9 cellular contexts compared by ENCODE assay signal in genomic region chr4:2806392-2807355, GRCh38. TPM values are rescaled to one million over a fixed set of nuclear protein-coding genes. Genes with fewer than 3 reads are reported as not detected.
DNase-seq lines count a peak whose midpoint lies in the region; ATAC-seq, FAIRE-seq and TF ChIP-seq lines count a peak whose summit lies in the region.
"Had no signal": no experiment of that assay in that cellular context is flagged by ENCODE, and none has a peak within 500 bp of the region (broad histone marks: within the 10 kb centered on the region; RNA-seq: fewer than 3 reads in every experiment).

No MANE protein-coding gene starts in this region.

- peaks cover 2% of the 10 kb centered on the region for H3F3A ChIP-seq in neural progenitor cell (ENCODE audit: low read depth)

- no peaks in the 10 kb centered on the region for H3K36me3 Mint-ChIP-seq in neural progenitor cell

- H3K79me2 ChIP-seq in OCI-LY3 (ENCODE audit: low read length) (peaks cover 3% of the 10 kb centered on the region; the same call in 1 of the 2 replicates), neural progenitor cell (ENCODE audit: low read depth) (no peaks in the 10 kb centered on the region)

- peaks cover 25% of the 10 kb centered on the region for H3K4me1 ChIP-seq in OCI-LY3 (ENCODE audit: low read length)
- H3K4me1 ChIP-seq in neural progenitor cell: peaks cover 19% of the 10 kb centered on the region

- DNase-seq in AG08395 (ENCODE audit: low spot score) (peak; percentile 69), fibroblast of pulmonary artery (ENCODE audit: low read depth) (peak; percentile 55), neural progenitor cell (ENCODE audit: low spot score) (no peak), cortex of kidney (lab: John Stamatoyannopoulos, UW) (no peak), MV-4-11 (lab: John Stamatoyannopoulos, UW) (no peak), GM12892 (ENCODE audit: insufficient read length) (no peak)
- DNase-seq: SHP77 treated with DMSO at 0.1 percent for 48 hours had no signal

- H3K4me3 Mint-ChIP-seq in neural progenitor cell: peak overlapping the region; percentile 14

- no peak overlapping the region for H2AFZ ChIP-seq in OCI-LY3 (ENCODE audit: low read depth, low read length)
- no peak overlapping the region for H2AFZ ChIP-seq in neural progenitor cell (replicated peaks)

- H3K4me3 ChIP-seq in OCI-LY3 (ENCODE audit: low read length) (no peak overlapping the region), fibroblast of pulmonary artery (replicated peaks; ENCODE audit: low read depth, low read length) (no peak overlapping the region), neural progenitor cell (no peak overlapping the region)

- peaks cover 9% of the 10 kb centered on the region for H3K27me3 Mint-ChIP-seq in neural progenitor cell (ENCODE audit: insufficient read depth, low read depth)

- no peak overlapping the region for H3K4me2 ChIP-seq in OCI-LY3 (ENCODE audit: low read length)
- H3K4me2 ChIP-seq in neural progenitor cell: no peak overlapping the region

- H3K27ac Mint-ChIP-seq in neural progenitor cell: peak overlapping the region; percentile 84

- ATAC-seq in GM18861 (IDR thresholded peaks at IDR 0.05; ENCODE audit: unreplicated experiment): no peak

- H3K27me3 ChIP-seq in OCI-LY3 (ENCODE audit: low read depth, low read length): no peaks in the 10 kb centered on the region
- no peaks in the 10 kb centered on the region for H3K27me3 ChIP-seq in neural progenitor cell

- no peak overlapping the region for H3K27ac ChIP-seq in OCI-LY3 (ENCODE audit: low read length)
- no peak overlapping the region for H3K27ac ChIP-seq in neural progenitor cell

- H4K20me1 ChIP-seq in OCI-LY3 (ENCODE audit: insufficient read depth, low read length) (no peaks in the 10 kb centered on the region), neural progenitor cell (ENCODE audit: low read depth) (no peaks in the 10 kb centered on the region)

- H3K9me3 ChIP-seq in OCI-LY3 (ENCODE audit: insufficient read depth, low read length) (no peaks in the 10 kb centered on the region), neural progenitor cell (ENCODE audit: low read depth) (no peaks in the 10 kb centered on the region)

- peaks cover 33% of the 10 kb centered on the region for H3K4me1 Mint-ChIP-seq in neural progenitor cell

- no peak for TF ChIP-seq POLR2A in GM12892 (IDR thresholded peaks at IDR 0.05; ENCODE audit: low read depth, low read length)

- H3K9me3 Mint-ChIP-seq in neural progenitor cell: no peaks in the 10 kb centered on the region

- FAIRE-seq in GM12892 (lab: Jason Lieb, UNC): no peak

- no peaks in the 10 kb centered on the region for H3K36me3 ChIP-seq in OCI-LY3 (replicated peaks; ENCODE audit: low read depth, low read length)
- H3K36me3 ChIP-seq in neural progenitor cell: no peaks in the 10 kb centered on the region

- TF ChIP-seq CTCF in OCI-LY3 (IDR thresholded peaks at IDR 0.05; ENCODE audit: low read depth, low read length) (no peak), fibroblast of pulmonary artery (IDR thresholded peaks at IDR 0.05; ENCODE audit: low read length, missing control alignments) (no peak), neural progenitor cell (IDR thresholded peaks at IDR 0.05) (no peak)

- H3K9ac ChIP-seq in OCI-LY3 (ENCODE audit: low read length) (peak overlapping the region; percentile 24; the same call in 1 of the 2 replicates), neural progenitor cell (no peak overlapping the region)

RNA-seq across cellular contexts. Expression of gene SH3BP2, which starts 13.8 kb away (rescaled TPM):
- 11.8 and 30.8 TPM in 2 replicates for total RNA-seq in neural progenitor cell (ENCODE audit: low replicate concordance)
- 27.8 TPM for polyA plus RNA-seq in GM12892 (2012; ENCODE audit: missing spikeins)

RNA-seq across cellular contexts. Expression of gene ADD1, which starts 37.0 kb away (rescaled TPM):
- total RNA-seq in neural progenitor cell (ENCODE audit: low replicate concordance): 131 and 140 TPM in 2 replicates
- polyA plus RNA-seq in GM12892 (2012; ENCODE audit: missing spikeins): 77.1 TPM

RNA-seq across cellular contexts. Expression of gene TNIP2, which starts 50.5 kb away (rescaled TPM):
- total RNA-seq in neural progenitor cell (ENCODE audit: low replicate concordance): 24.5 and 37.6 TPM in 2 replicates
- polyA plus RNA-seq in GM12892 (2012; ENCODE audit: missing spikeins): 35.5 TPM

Comparison
In these comparisons a context has a peak if more than half of its experiments do, and no peak if none do; other contexts are left out.
1. DNase-seq: peak in AG08395 (single experiment) and fibroblast of pulmonary artery (single experiment); none in neural progenitor cell (single experiment), cortex of kidney (single experiment), MV-4-11 (single experiment) and GM12892 (single experiment).